In the genomic region with DNA sequence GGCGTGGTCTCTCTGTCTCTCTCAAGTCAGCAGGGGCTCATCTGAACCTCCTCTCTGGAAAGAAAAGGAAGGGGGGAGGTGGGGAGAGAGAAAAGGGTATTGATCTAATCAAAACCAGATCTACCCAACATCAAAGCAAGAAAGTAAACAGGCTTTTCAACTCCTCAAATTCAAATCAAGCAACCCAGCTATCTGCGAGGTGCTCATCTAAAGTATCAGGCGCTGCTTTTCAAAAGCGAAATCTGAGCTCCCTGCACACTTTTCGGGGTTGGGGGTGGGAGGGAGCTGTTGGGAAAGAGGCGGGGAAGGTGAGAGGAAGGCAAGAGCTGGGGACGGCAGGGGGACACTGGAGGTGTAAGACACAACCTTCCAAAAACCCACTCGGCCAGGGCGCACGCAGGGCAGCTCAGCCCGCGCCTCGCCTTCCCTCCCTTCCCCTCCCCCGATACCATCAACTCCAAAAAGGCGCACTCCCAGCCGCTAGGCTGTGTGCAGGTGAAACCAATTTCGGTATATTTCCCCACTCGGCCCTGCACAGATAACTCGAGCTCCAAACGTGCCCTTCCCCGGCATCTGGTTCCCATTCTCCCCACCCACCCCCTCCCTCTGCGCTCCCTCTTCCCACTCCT, we compare ENCODE assay signal across 10 cellular contexts. TPM values are rescaled to one million over a fixed set of nuclear protein-coding genes. Genes with fewer than 3 reads are reported as not detected.
DNase-seq lines count a peak whose midpoint lies in the region; ATAC-seq, FAIRE-seq and TF ChIP-seq lines count a peak whose summit lies in the region.
"Had no signal": no experiment of that assay in that cellular context is flagged by ENCODE, and none has a peak within 500 bp of the region (broad histone marks: within the 10 kb centered on the region; RNA-seq: fewer than 3 reads in every experiment).

No MANE protein-coding gene starts in this region.

- no peaks in the 10 kb centered on the region for H3K9me3 Mint-ChIP-seq in astrocyte (ENCODE audit: unreplicated experiment)

- peaks cover 6% of the 10 kb centered on the region for H3K27me3 Mint-ChIP-seq in astrocyte (ENCODE audit: low read depth, unreplicated experiment)

- H3K79me2 ChIP-seq in astrocyte (ENCODE audit: insufficient read depth, low read length), result peaks cover 33% of the 10 kb centered on the region

- H3K36me3 Mint-ChIP-seq in astrocyte (ENCODE audit: low read depth, unreplicated experiment), result peaks cover 3% of the 10 kb centered on the region

- H3K4me1 Mint-ChIP-seq in astrocyte (ENCODE audit: low read depth, unreplicated experiment), result peaks cover 11% of the 10 kb centered on the region

- 34 to 43% methylated on average over 22 of the region's 22 CpGs for WGBS in heart right ventricle, 2 donors

- intact Hi-C loops in heart right ventricle (cut with DNase I), result loop anchor here in 8 of 10 donors (5.0 to 10.0 kb wide), 4 partner anchors 101 to 606 kb away; no protein-coding TSS in a partner anchor
- intact Hi-C loops in left cardiac atrium (cut with DNase I), result loop anchor here (2.0 to 10.0 kb wide), 3 partner anchors 94 to 266 kb away; no protein-coding TSS in a partner anchor

- DNase-seq in heart right ventricle (no peak), left cardiac atrium (no peak), astrocyte (ENCODE audit: low read depth) (no peak), urothelium cell line (ENCODE audit: low spot score) (peak; percentile 18), Kasumi-1 (lab: John Stamatoyannopoulos, UW) (no peak), NCI-H226 (no peak)
- DNase-seq in NK-92 treated with Interleukin-12 subunit alpha and Interleukin-12 subunit beta, amount 100 ng/mL, for 24 hours (lab: John Stamatoyannopoulos, UW), result no peak
- DNase-seq: DMS79 treated with DMSO at 0.1 percent for 48 hours, NCI-H510A treated with DMSO at 0.1 percent for 48 hours had no signal

- peaks cover 4 to 28% (median 21%) of the 10 kb centered on the region in 9 donors for H3K4me1 ChIP-seq in heart right ventricle
- peaks cover 39% of the 10 kb centered on the region for H3K4me1 ChIP-seq in astrocyte (ENCODE audit: insufficient read depth, low read length)
- peaks cover 18% of the 10 kb centered on the region for H3K4me1 ChIP-seq in mucosa of stomach (ENCODE audit: control insufficient read depth, insufficient read depth, low read length)

- no peaks in the 10 kb centered on the region for H4K20me1 ChIP-seq in astrocyte (ENCODE audit: insufficient read depth, low read length)

- H3K9me3 ChIP-seq in heart right ventricle, result no peaks in the 10 kb centered on the region
- H3K9me3 ChIP-seq in astrocyte (ENCODE audit: insufficient read depth, low read depth, low read length), result no peaks in the 10 kb centered on the region
- H3K9me3 ChIP-seq in mucosa of stomach (ENCODE audit: control insufficient read depth, low read length), result no peaks in the 10 kb centered on the region

- H3K9ac ChIP-seq in astrocyte (ENCODE audit: low read length), result peak overlapping the region; percentile 70
- H3K9ac ChIP-seq in mucosa of stomach (ENCODE audit: low read length), result peak overlapping the region; percentile 73

- FAIRE-seq in astrocyte (lab: Jason Lieb, UNC) (no peak), urothelium cell line (lab: Jason Lieb, UNC) (no peak)

- ATAC-seq in heart right ventricle, result no peak
- ATAC-seq in left cardiac atrium, result no peak

- H3K27ac ChIP-seq in heart right ventricle (peak overlapping the region in 4 of 10 donors; percentile 91 to 94 (median 92)), astrocyte (ENCODE audit: low read depth, low read length) (no peak overlapping the region)

- peak overlapping the region; percentile 95 for H3K4me3 Mint-ChIP-seq in astrocyte (ENCODE audit: unreplicated experiment)

- peak overlapping the region; percentile 82 to 97 (median 90) for H3K4me3 ChIP-seq in heart right ventricle
- peak overlapping the region; percentile 60 for H3K4me3 ChIP-seq in astrocyte (ENCODE audit: insufficient read depth, low read depth, low read length)
- H3K4me3 ChIP-seq in mucosa of stomach (ENCODE audit: low read length), result peak overlapping the region; percentile 15

- peak overlapping the region; percentile 89 for H3K4me2 ChIP-seq in astrocyte (ENCODE audit: low read length)

- H2AFZ ChIP-seq in astrocyte (ENCODE audit: low read depth, low read length), result no peak overlapping the region

- TF ChIP-seq CTCF in heart right ventricle (IDR thresholded peaks at IDR 0.05) (no peak), astrocyte (IDR thresholded peaks at IDR 0.05; ENCODE audit: insufficient read depth, low read depth, low read length) (no peak)

- H3K27me3 ChIP-seq in heart right ventricle (peaks cover 0 to 50% (median 0%) of the 10 kb centered on the region in 7 donors), astrocyte (ENCODE audit: insufficient read depth, low read length) (no peaks in the 10 kb centered on the region), mucosa of stomach (ENCODE audit: control insufficient read depth, insufficient read depth, low read length) (no peaks in the 10 kb centered on the region)

- H3K27ac Mint-ChIP-seq in astrocyte (ENCODE audit: unreplicated experiment), result no peak overlapping the region

- H3K36me3 ChIP-seq in heart right ventricle, result peaks cover 0 to 7% (median 0%) of the 10 kb centered on the region in 9 donors
- H3K36me3 ChIP-seq in astrocyte (ENCODE audit: insufficient read depth, low read length), result no peaks in the 10 kb centered on the region
- no peaks in the 10 kb centered on the region for H3K36me3 ChIP-seq in mucosa of stomach (ENCODE audit: control insufficient read depth, insufficient read depth, low read length)

RNA-seq across cellular contexts. Expression of gene AXIN2, which starts 2.7 kb away (rescaled TPM):
- total RNA-seq in heart right ventricle, result 10 to 100 TPM in 8 of 10 donors, 1 to 10 TPM in 2; 5.7 to 19.2 (median 13.7) TPM
- polyA plus RNA-seq in heart right ventricle, result 1 to 10 TPM; 7.4 to 9.4 TPM
- 10 to 100 TPM; 16.4 to 28.5 TPM for total RNA-seq in left cardiac atrium
- 8.0 and 8.9 TPM in 2 replicates for total RNA-seq in astrocyte

Comparison
In these comparisons a context has a peak if more than half of its experiments do, and no peak if none do; other contexts are left out.
1. H3K4me3 ChIP-seq: peak in every context shown above with its lines; median percentile 90 in heart right ventricle; 60 in astrocyte; 15 in mucosa of stomach.